In genomic region chr4:79872738-79873137, GRCh38 we compare ENCODE assay signal across 23 cellular contexts.
"Had no signal": no experiment of that assay in that cellular context is flagged by ENCODE, and none has a peak within 500 bp of the region (broad histone marks: within the 10 kb centered on the region; RNA-seq: fewer than 3 reads in every experiment).

No MANE protein-coding gene starts in this region.

- H3K36me3 Mint-ChIP-seq: activated CD8-positive, alpha-beta memory T cell treated with anti-CD3 and anti-CD28 coated beads, Interleukin-2, amount 10 ng/mL, durations not matched to agents 7 days and 5 days; brain; naive B cell had no signal

- H3K27ac Mint-ChIP-seq: activated CD4-positive, alpha-beta memory T cell treated with anti-CD3 and anti-CD28 coated beads, Interleukin-2, amount 10 ng/mL, durations not matched to agents 7 days and 5 days; activated CD8-positive, alpha-beta memory T cell treated with anti-CD3 and anti-CD28 coated beads, Interleukin-2, amount 10 ng/mL, durations not matched to agents 7 days and 5 days; activated T-helper 1 cell treated with anti-CD3 and anti-CD28 coated beads, Interleukin-12 subunit alpha, Interleukin-12 subunit beta, Interleukin-2, Interleukin-4 antibody, amounts not matched to agents 30 ng/mL and 10 ng/mL and 1 ng/mL, durations not matched to agents 14 hours and 24 hours and 36 hours; brain; dendritic cell treated with granulocyte-macrophage colony-stimulating factor and Interleukin-4, amounts not matched to agents 40 ng/mL and 50 ng/mL, for 4 days; naive B cell; stimulated activated naive CD8-positive, alpha-beta T cell treated with anti-CD3 and anti-CD28 coated beads, Interleukin-15, Interleukin-2, amounts not matched to agents 100 ng/mL and 50 ng/mL, for 24 hours had no signal

- H3K27me3 Mint-ChIP-seq: dendritic cell treated with granulocyte-macrophage colony-stimulating factor and Interleukin-4, amounts not matched to agents 40 ng/mL and 50 ng/mL, for 4 days; naive B cell had no signal

- H3K27me3 ChIP-seq: right lobe of liver, tibial artery had no signal

- H3K9me3 ChIP-seq: lower lobe of right lung, right lobe of liver, tibial artery had no signal

- ATAC-seq: activated CD8-positive, alpha-beta memory T cell treated with anti-CD3 and anti-CD28 coated beads, Interleukin-2, amount 10 ng/mL, durations not matched to agents 7 days and 5 days; lower lobe of right lung; right lobe of liver had no signal

- FAIRE-seq: endometrium, kidney had no signal

- H3K4me3 Mint-ChIP-seq: activated CD4-positive, alpha-beta memory T cell treated with anti-CD3 and anti-CD28 coated beads, Interleukin-2, amount 10 ng/mL, durations not matched to agents 7 days and 5 days; activated CD8-positive, alpha-beta memory T cell treated with anti-CD3 and anti-CD28 coated beads, Interleukin-2, amount 10 ng/mL, durations not matched to agents 7 days and 5 days; activated T-helper 1 cell treated with anti-CD3 and anti-CD28 coated beads, Interleukin-12 subunit alpha, Interleukin-12 subunit beta, Interleukin-2, Interleukin-4 antibody, amounts not matched to agents 30 ng/mL and 10 ng/mL and 1 ng/mL, durations not matched to agents 14 hours and 24 hours and 36 hours; brain; dendritic cell treated with granulocyte-macrophage colony-stimulating factor and Interleukin-4, amounts not matched to agents 40 ng/mL and 50 ng/mL, for 4 days; naive B cell; neural crest cell; stimulated activated naive CD8-positive, alpha-beta T cell treated with anti-CD3 and anti-CD28 coated beads, Interleukin-15, Interleukin-2, amounts not matched to agents 100 ng/mL and 50 ng/mL, for 24 hours had no signal

- H3K4me3 ChIP-seq: lower lobe of right lung, right lobe of liver, skin epidermis, tibial artery had no signal

- DNase-seq: activated CD4-positive, alpha-beta memory T cell treated with anti-CD3 and anti-CD28 coated beads, Interleukin-2, amount 10 ng/mL, durations not matched to agents 7 days and 5 days; activated CD4-positive, alpha-beta T cell treated with anti-CD3 and anti-CD28 coated beads for 4 hours; activated CD4-positive, CD25-positive, alpha-beta regulatory T cell; activated CD8-positive, alpha-beta memory T cell treated with anti-CD3 and anti-CD28 coated beads, Interleukin-2, amount 10 ng/mL, durations not matched to agents 7 days and 5 days; activated gamma-delta T cell; activated naive CD4-positive, alpha-beta T cell treated with anti-CD3 and anti-CD28 coated beads, Interleukin-2, amount 50 U/mL, for 16 hours; effector CD4-positive, alpha-beta T cell; erythroblast; foreskin melanocyte; kidney; lower lobe of right lung; naive B cell; right lobe of liver; stimulated activated CD4-positive, alpha-beta T cell treated with anti-CD3 and anti-CD28 coated beads, Interleukin-1b, Interleukin-23, amount 100 ng/mL, for 48 hours; substantia nigra; tibial artery had no signal

- H3K4me1 ChIP-seq: lower lobe of right lung, right lobe of liver, tibial artery had no signal

- H3K36me3 ChIP-seq: lower lobe of right lung, right lobe of liver, tibial artery had no signal

- H3K27ac ChIP-seq: lower lobe of right lung, right lobe of liver, skin epidermis, tibial artery had no signal

- H3K4me1 Mint-ChIP-seq: activated CD4-positive, alpha-beta memory T cell treated with anti-CD3 and anti-CD28 coated beads, Interleukin-2, amount 10 ng/mL, durations not matched to agents 7 days and 5 days; activated CD8-positive, alpha-beta memory T cell treated with anti-CD3 and anti-CD28 coated beads, Interleukin-2, amount 10 ng/mL, durations not matched to agents 7 days and 5 days; naive B cell; neural crest cell had no signal
